Comparison of ENCODE assay signal across 8 cellular contexts in genomic region chr19:49145485-49146407, GRCh38. TPM values are rescaled to one million over a fixed set of nuclear protein-coding genes. Genes with fewer than 3 reads are reported as not detected.
DNase-seq lines count a peak whose midpoint lies in the region; ATAC-seq and TF ChIP-seq lines count a peak whose summit lies in the region.

No MANE protein-coding gene starts in this region.

- H3K4me3 Mint-ChIP-seq in HFFc6: peak overlapping the region; percentile 63

- peak; percentile 97 for TF ChIP-seq CTCF in BJ (IDR thresholded peaks at IDR 0.05; ENCODE audit: insufficient read depth, low read depth, low read length)
- peak; percentile 96 for TF ChIP-seq CTCF in HFFc6 (IDR thresholded peaks at IDR 0.05)
- TF ChIP-seq CTCF in RWPE1 (conservative IDR thresholded peaks at IDR 0.05; ENCODE audit: low read depth): peak; percentile 69
- TF ChIP-seq CTCF in osteoblast (IDR thresholded peaks at IDR 0.05; ENCODE audit: extremely low read depth, low read depth, low read length): peak; percentile 80
- TF ChIP-seq CTCF in suprapubic skin (IDR thresholded peaks at IDR 0.05): peak; percentile 65 to 91

- H2AFZ ChIP-seq in osteoblast (ENCODE audit: low read length): peak overlapping the region; percentile 76

- no peak for TF ChIP-seq EP300 in suprapubic skin (IDR thresholded peaks at IDR 0.05)

- POLR2A ChIA-PET in BJ (lab: Charles Lee): no interaction called here
- POLR2A ChIA-PET in RWPE1 (lab: Yijun Ruan, JAX; ENCODE audit: low non-redundant PET): no interaction called here

- H3K9me3 ChIP-seq in osteoblast (ENCODE audit: low read depth, low read length) (no peaks in the 10 kb centered on the region), suprapubic skin (no peaks in the 10 kb centered on the region)

- H3K27ac ChIP-seq in RWPE1 (no peak overlapping the region), osteoblast (ENCODE audit: low read depth, low read length) (no peak overlapping the region), suprapubic skin (no peak overlapping the region)

- no peaks in the 10 kb centered on the region for H4K20me1 ChIP-seq in osteoblast (ENCODE audit: insufficient read depth, low read length)

- 11% methylated on average over 27 of the region's 31 CpGs for WGBS in suprapubic skin

- H3K36me3 Mint-ChIP-seq in HFFc6 (ENCODE audit: low read depth): no peaks in the 10 kb centered on the region

- peak overlapping the region; percentile 86 for H3K4me2 ChIP-seq in osteoblast (ENCODE audit: insufficient read depth, low read length)

- H3K4me1 ChIP-seq in osteoblast (ENCODE audit: insufficient read depth, low read length): peaks cover 31% of the 10 kb centered on the region
- H3K4me1 ChIP-seq in suprapubic skin: peaks cover 46% of the 10 kb centered on the region

- peaks cover 37% of the 10 kb centered on the region for H3K4me1 Mint-ChIP-seq in HFFc6 (ENCODE audit: low read depth)

- no peaks in the 10 kb centered on the region for H3K27me3 ChIP-seq in BJ (ENCODE audit: control insufficient read depth, insufficient read depth, low read length)
- no peaks in the 10 kb centered on the region for H3K27me3 ChIP-seq in osteoblast (ENCODE audit: insufficient read depth, low read length)
- no peaks in the 10 kb centered on the region for H3K27me3 ChIP-seq in suprapubic skin

- H3K27ac Mint-ChIP-seq in HFFc6: peak overlapping the region; percentile 58

- ATAC-seq in HG03342 (IDR thresholded peaks at IDR 0.05; ENCODE audit: unreplicated experiment): no peak

- H3K36me3 ChIP-seq in BJ (ENCODE audit: control insufficient read depth, insufficient read depth, low read length) (no peaks in the 10 kb centered on the region), osteoblast (ENCODE audit: insufficient read depth, low read length) (no peaks in the 10 kb centered on the region), suprapubic skin (no peaks in the 10 kb centered on the region)

- no peaks in the 10 kb centered on the region for H3K9me3 Mint-ChIP-seq in HFFc6

- H3K4me3 ChIP-seq in BJ (ENCODE audit: low read depth, low read length) (0 out of 2 replicates have a peak overlapping the region, but pooled peaks have one; percentile 14), osteoblast (ENCODE audit: insufficient read depth, low read length) (peak overlapping the region; percentile 72), suprapubic skin (no peak overlapping the region)

- CTCF ChIA-PET in BJ (lab: Yijun Ruan, JAX) (interaction anchor here (0.6 to 4.8 kb wide), 14 partner anchors 9 to 137 kb away, joined by 3 to 33 read pairs (median 4); partner anchors contain the start of genes HRC and LIN7B), RWPE1 (lab: Yijun Ruan, JAX) (interaction anchor here (0.6 to 3.7 kb wide), 3 partner anchors 10 to 435 kb away, joined by 3 to 14 read pairs (median 3); partner anchors contain the start of gene NOSIP)

- no peak for TF ChIP-seq POLR2A in suprapubic skin (IDR thresholded peaks at IDR 0.05)

- H3K79me2 ChIP-seq in osteoblast (ENCODE audit: insufficient read depth, low read length): no peaks in the 10 kb centered on the region

- peaks cover 2% of the 10 kb centered on the region for H3K27me3 Mint-ChIP-seq in HFFc6 (ENCODE audit: insufficient read depth)

- no peak for DNase-seq in BJ (ENCODE audit: low read depth)
- DNase-seq in HFFc6: peak; percentile 55
- DNase-seq in RWPE1 (ENCODE audit: low spot score): peak; percentile 31
- DNase-seq in activated naive CD4-positive, alpha-beta T cell treated with Interleukin-2 at 50 U/mL for 16 hours: peak; percentile 82
- DNase-seq in globus pallidus (ENCODE audit: low spot score): peak; percentile 71
- DNase-seq in osteoblast (ENCODE audit: insufficient read length, low spot score, missing footprints): peak; percentile 97
- peak in 1 of 2 donors; percentile 85 for DNase-seq in suprapubic skin (ENCODE audit: low spot score in 2 of 2)

RNA-seq across cellular contexts. Expression of gene HRC, which starts 9.4 kb away (rescaled TPM):
- 0.07 and 0.25 TPM in 2 replicates for polyA plus RNA-seq in BJ (2011; rRNA removed)
- polyA minus RNA-seq in BJ (2011; rRNA and poly(A)+ RNA removed): not detected in 2 replicates
- not detected for total RNA-seq in HFFc6 (2021; fragmentation: NEBNext Ultra II Directional; extraction: Animal tissue kit (Norgen Biotek cat#: 25700))
- total RNA-seq in osteoblast (not detected in 2 replicates), suprapubic skin (1 to 10 TPM in 1 of 4 donors, under 1 TPM in 2, not detected in 1; 0.47 to 1.0 (median 0.53) TPM)

RNA-seq across cellular contexts. Expression of gene TRPM4, which starts 11.8 kb away (rescaled TPM):
- 12.8 and 17.6 TPM in 2 replicates for polyA plus RNA-seq in BJ (2011; rRNA removed)
- polyA minus RNA-seq in BJ (2011; rRNA and poly(A)+ RNA removed): 10.9 and 12.7 TPM in 2 replicates
- total RNA-seq in HFFc6 (2021; fragmentation: NEBNext Ultra II Directional; extraction: Animal tissue kit (Norgen Biotek cat#: 25700)): 10 to 100 TPM; 25.5 to 32.5 (median 30.5) TPM
- total RNA-seq in osteoblast: 15.9 and 20.6 TPM in 2 replicates
- 10 to 100 TPM; 45.2 to 87.6 (median 62.4) TPM for total RNA-seq in suprapubic skin

RNA-seq across cellular contexts. Expression of gene PPFIA3, which starts 26.4 kb away (rescaled TPM):
- 0.75 and 1.4 TPM in 2 replicates for polyA plus RNA-seq in BJ (2011; rRNA removed)
- 0.76 and 1.5 TPM in 2 replicates for polyA minus RNA-seq in BJ (2011; rRNA and poly(A)+ RNA removed)
- 1 to 10 TPM; 1.9 to 2.4 (median 2.3) TPM for total RNA-seq in HFFc6 (2021; fragmentation: NEBNext Ultra II Directional; extraction: Animal tissue kit (Norgen Biotek cat#: 25700))
- total RNA-seq in osteoblast (1.1 and 1.2 TPM in 2 replicates), suprapubic skin (10 to 100 TPM; 42.7 to 50.1 (median 46.6) TPM)

RNA-seq across cellular contexts. Expression of gene C19orf73, which starts 26.8 kb away (rescaled TPM):
- 0.67 and 0.94 TPM in 2 replicates for polyA plus RNA-seq in BJ (2011; rRNA removed)
- polyA minus RNA-seq in BJ (2011; rRNA and poly(A)+ RNA removed): not detected in 2 replicates
- total RNA-seq in HFFc6 (2021; fragmentation: NEBNext Ultra II Directional; extraction: Animal tissue kit (Norgen Biotek cat#: 25700)): 1 to 10 TPM in 1 of 6 experiments, under 1 TPM in 5; 0.60 to 1.1 (median 0.71) TPM
- total RNA-seq in osteoblast (0.36 TPM in 1 of 2 replicates, not detected in the other), suprapubic skin (1 to 10 TPM in 3 of 4 donors, not detected in 1; 5.2 to 9.3 (median 5.9) TPM)

RNA-seq across cellular contexts. Expression of gene LIN7B, which starts 31.6 kb away (rescaled TPM):
- polyA plus RNA-seq in BJ (2011; rRNA removed): 6.7 and 9.4 TPM in 2 replicates
- polyA minus RNA-seq in BJ (2011; rRNA and poly(A)+ RNA removed): 2.8 TPM in 2 replicates
- total RNA-seq in HFFc6 (2021; fragmentation: NEBNext Ultra II Directional; extraction: Animal tissue kit (Norgen Biotek cat#: 25700)): 10 to 100 TPM in 4 of 6 experiments, 1 to 10 TPM in 2; 9.3 to 12.7 (median 10.2) TPM
- 5.6 and 6.2 TPM in 2 replicates for total RNA-seq in osteoblast
- 10 to 100 TPM; 20.0 to 39.8 (median 32.3) TPM for total RNA-seq in suprapubic skin

Comparison
In these comparisons a context has a peak if more than half of its experiments do, and no peak if none do; other contexts are left out.
1. RNA of gene PPFIA3, which starts 26.4 kb away (total RNA-seq): 42.7 to 50.1 TPM in suprapubic skin; 1.9 to 2.4 TPM in HFFc6 and 1.1 to 1.2 TPM in osteoblast; every median in the first group is over 10 times any median in the second.
2. Peak in every context shown above with its lines, with median percentiles within 50 percentile points of each other: CTCF ChIP-seq.